ENCODE assay signal across 8 cellular contexts in the genomic region with DNA sequence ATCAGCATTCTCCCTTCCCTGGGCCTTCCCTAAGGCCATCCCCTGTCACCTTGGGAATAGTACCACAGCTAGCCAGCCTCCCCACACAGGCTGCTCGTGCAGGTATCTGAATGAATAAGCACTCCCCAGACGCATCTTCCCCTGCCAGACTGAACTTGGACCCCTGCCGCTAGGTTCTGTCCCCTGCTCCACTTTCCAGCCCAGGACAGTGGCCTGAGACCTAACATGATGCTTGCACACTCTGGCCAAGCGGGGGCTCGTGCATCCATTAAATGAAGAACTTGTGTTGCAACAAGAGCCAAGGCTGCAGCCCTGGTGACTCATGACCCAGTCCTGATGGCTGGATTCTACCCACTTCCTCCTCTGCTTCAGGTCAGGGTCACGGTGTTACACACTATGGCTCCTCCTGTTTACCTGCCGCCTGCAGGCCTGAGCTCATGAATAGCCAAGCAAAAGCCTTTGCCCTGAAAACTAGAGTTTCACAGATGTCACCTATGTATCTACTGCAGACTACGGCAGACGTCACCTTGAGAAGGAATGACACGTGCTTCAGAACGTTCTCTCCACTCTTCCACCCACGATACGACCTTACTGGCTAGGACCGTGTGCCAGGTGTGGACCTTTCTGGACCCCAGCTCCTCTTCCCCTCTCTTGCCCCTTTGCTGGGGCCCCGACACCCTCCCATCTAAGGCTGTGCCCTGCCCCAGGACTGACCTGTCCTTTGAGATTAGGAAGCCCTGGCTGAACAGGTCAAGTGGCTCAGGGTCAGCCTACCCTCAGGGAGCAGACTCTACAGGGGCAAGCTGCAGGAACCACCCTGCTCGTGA. TPM values are rescaled to one million over a fixed set of nuclear protein-coding genes. Genes with fewer than 3 reads are reported as not detected.
DNase-seq lines count a peak whose midpoint lies in the region; ATAC-seq and TF ChIP-seq lines count a peak whose summit lies in the region.

No MANE protein-coding gene starts in this region.

- TF ChIP-seq CTCF in H9 (conservative IDR thresholded peaks at IDR 0.05) (no peak), OCI-LY7 (conservative IDR thresholded peaks at IDR 0.05; ENCODE audit: low read length) (no peak), epithelial cell of proximal tubule (conservative IDR thresholded peaks at IDR 0.05; ENCODE audit: low read depth, low read length) (no peak)

- no CpG with 5 or more reads among the region's 16 CpGs for WGBS in H9 (ENCODE audit: extremely low coverage, insufficient read length, low lambda C conversion rate)

- peaks cover 40 to 57% of the 10 kb centered on the region in 2 experiments for H3K4me1 Mint-ChIP-seq in H9

- CTCF ChIA-PET in OCI-LY7 (lab: Charles Lee; ENCODE audit: unreplicated experiment), result interaction anchor here (0.5 to 1.0 kb wide), 5 partner anchors 29 to 218 kb away, joined by 3 read pairs; no protein-coding TSS in a partner anchor

- POLR2A ChIA-PET in OCI-LY7 (lab: Charles Lee), result interaction anchor here (0.6 to 9.1 kb wide), 8 partner anchors 21 to 193 kb away, joined by 3 to 142 read pairs (median 4); no protein-coding TSS in a partner anchor

- H2BK20ac ChIP-seq in H9 (ENCODE audit: low read depth, low read length, poor library complexity, severe bottlenecking), result no peak overlapping the region

- H3K27ac Mint-ChIP-seq in H9, result peak overlapping the region; percentile 75 to 83 (median 79); a peak in 5 of 7 replicates

- no peak overlapping the region for H4K8ac ChIP-seq in H9 (replicated peaks; ENCODE audit: insufficient read length, low read depth, low read length)

- H4K5ac ChIP-seq in H9 (ENCODE audit: insufficient read length, low read depth, low read length), result no peak overlapping the region

- H3K14ac ChIP-seq in H9 (ENCODE audit: insufficient read depth, low read length), result no peak overlapping the region

- H4K20me1 ChIP-seq in H9 (ENCODE audit: control insufficient read depth, insufficient read depth, insufficient read length) (peaks cover 3% of the 10 kb centered on the region), OCI-LY7 (ENCODE audit: insufficient read depth, low read length) (no peaks in the 10 kb centered on the region)

- no peaks in the 10 kb centered on the region; the same call in 1 of the 2 replicates for H3K27me3 Mint-ChIP-seq in H9 (ENCODE audit: low read depth)

- no peaks in the 10 kb centered on the region for H3K36me3 ChIP-seq in OCI-LY7 (ENCODE audit: insufficient read depth, low read length)

- no peak overlapping the region for H4K91ac ChIP-seq in H9 (ENCODE audit: insufficient read length, low read depth, low read length)

- H3K23me2 ChIP-seq in H9 (ENCODE audit: insufficient read length, low read depth, low read length, poor library complexity, severe bottlenecking), result no peaks in the 10 kb centered on the region

- ATAC-seq in HG03097 (IDR thresholded peaks at IDR 0.05; ENCODE audit: low FRiP score, unreplicated experiment), result no peak

- no peak overlapping the region for H3K18ac ChIP-seq in H9 (ENCODE audit: insufficient read length, low read depth, low read length)

- no peaks in the 10 kb centered on the region for H3K79me1 ChIP-seq in H9 (ENCODE audit: insufficient read depth, low read depth, low read length, poor library complexity, severe bottlenecking)

- H3K56ac ChIP-seq in H9 (ENCODE audit: insufficient read length, low read depth, low read length), result no peak overlapping the region

- H2BK12ac ChIP-seq in H9 (ENCODE audit: insufficient read length, low read depth, low read length), result no peak overlapping the region

- no peaks in the 10 kb centered on the region for H3K9me2 ChIP-seq in OCI-LY7 (ENCODE audit: insufficient read depth, low read length)

- H3K4me1 ChIP-seq in H9 (ENCODE audit: insufficient read depth, low read length) (peaks cover 3% of the 10 kb centered on the region; the same call in 1 of the 2 replicates), OCI-LY7 (ENCODE audit: insufficient read depth, low read length, poor library complexity, severe bottlenecking) (peaks cover 98% of the 10 kb centered on the region)

- H3K9me3 ChIP-seq in H9 (ENCODE audit: control insufficient read depth, low read depth, low read length), result no peaks in the 10 kb centered on the region
- no peaks in the 10 kb centered on the region for H3K9me3 ChIP-seq in OCI-LY7 (ENCODE audit: low read length)

- no peak overlapping the region for H2BK5ac ChIP-seq in H9 (ENCODE audit: insufficient read length, low read length)

- H3K27ac ChIP-seq in H9 (ENCODE audit: insufficient read length, low read depth, low read length), result no peak overlapping the region
- peak overlapping the region; percentile 100 for H3K27ac ChIP-seq in OCI-LY7 (ENCODE audit: low read depth, low read length, poor library complexity, severe bottlenecking)

- H3K9me3 Mint-ChIP-seq in H9, result no peaks in the 10 kb centered on the region

- no TSS peak for BruUV-seq in OCI-LY7 (replicated peaks; lab: Mats Ljungman, UMichigan)

- H3K23ac ChIP-seq in H9 (ENCODE audit: insufficient read length, low read depth, low read length), result no peak overlapping the region

- DNase-seq in GF-D8 (lab: John Stamatoyannopoulos, UW), result peak; percentile 66
- DNase-seq in H9, result no peak
- DNase-seq in OCI-LY7 (ENCODE audit: low spot score), result peak; percentile 83
- DNase-seq in epithelial cell of proximal tubule (ENCODE audit: low read depth), result peak; percentile 70
- DNase-seq in posterior vena cava (ENCODE audit: low spot score), result peak; percentile 88
- no peak for DNase-seq in NCI-H526 (lab: John Stamatoyannopoulos, UW)
- DNase-seq in GM19238 (ENCODE audit: insufficient read length, low spot score), result no peak

- no peak overlapping the region for H3T11ph ChIP-seq in H9 (ENCODE audit: low read length)

- H3K36me3 Mint-ChIP-seq in H9 (ENCODE audit: insufficient read depth in 1 of 3, low read depth in 3 of 3), result no peaks in the 10 kb centered on the region

- H3K4me3 Mint-ChIP-seq in H9, result peak overlapping the region; percentile 18 to 53; a peak in 2 of 5 replicates

- H3K4me3 ChIP-seq in OCI-LY7 (ENCODE audit: low read depth, low read length, poor library complexity, severe bottlenecking) (peak overlapping the region; percentile 30), epithelial cell of proximal tubule (ENCODE audit: low read depth, low read length) (no peak overlapping the region)

- H2BK15ac ChIP-seq in H9 (ENCODE audit: low read depth, low read length), result no peak overlapping the region

- H3K9ac ChIP-seq in H9 (ENCODE audit: extremely low read depth, insufficient read length, low read length), result no peak overlapping the region

- no peak overlapping the region for H2AK5ac ChIP-seq in H9 (ENCODE audit: insufficient read length, low read length)

- intact Hi-C loops in OCI-LY7 (cut with micrococcal nuclease; ENCODE audit: unreplicated experiment), result loop anchor here (5.0 to 10.0 kb wide), 2 partner anchors 182 to 685 kb away; no protein-coding TSS in a partner anchor
- intact Hi-C loops in posterior vena cava (cut with DNase I), result loop anchor here in 1 of 2 donors (1.0 kb wide), 1 partner anchor 18 kb away; no protein-coding TSS in a partner anchor

- H3K4me2 ChIP-seq in H9 (ENCODE audit: insufficient read depth, insufficient read length, low read length), result no peak overlapping the region
- peak overlapping the region; percentile 93 for H3K4me2 ChIP-seq in OCI-LY7 (ENCODE audit: low read length)

- H3K79me2 ChIP-seq in H9 (ENCODE audit: insufficient read depth, low read length) (no peaks in the 10 kb centered on the region), OCI-LY7 (ENCODE audit: insufficient read depth, low read depth, low read length) (peaks cover 55% of the 10 kb centered on the region; the same call in 1 of the 2 replicates)

- no peak overlapping the region for H2AFZ ChIP-seq in H9 (ENCODE audit: low read length)
- H2AFZ ChIP-seq in OCI-LY7 (ENCODE audit: low read length), result peak overlapping the region; percentile 37; the same call in 1 of the 2 replicates

- no peak overlapping the region for H3K4ac ChIP-seq in H9 (ENCODE audit: low read depth, low read length)

- no peaks in the 10 kb centered on the region for H3K27me3 ChIP-seq in H9 (ENCODE audit: insufficient read depth, low read length)

- no peak overlapping the region for H2BK120ac ChIP-seq in H9 (ENCODE audit: low read depth, low read length, poor library complexity, severe bottlenecking)

RNA-seq across cellular contexts. Expression of a gene that starts 6.5 kb away (rescaled TPM):
- total RNA-seq in H9 (2021) (13.8 and 14.9 TPM in 2 replicates), OCI-LY7 (2022) (90.4 and 108 TPM in 2 replicates), epithelial cell of proximal tubule (12.3 and 12.8 TPM in 2 replicates), posterior vena cava (10 to 100 TPM; 19.7 to 21.6 TPM)
- total RNA-seq in OCI-LY7 (2014; rRNA removed; shearing (Covaris generic)), result 23.2 and 25.6 TPM in 2 replicates

RNA-seq across cellular contexts. Expression of a gene that starts 24.7 kb away (rescaled TPM):
- total RNA-seq in H9 (2021) (64.5 and 67.0 TPM in 2 replicates), OCI-LY7 (2022) (116 and 127 TPM in 2 replicates), epithelial cell of proximal tubule (36.1 and 50.6 TPM in 2 replicates), posterior vena cava (10 to 100 TPM; 57.5 to 59.6 TPM)
- 103 and 113 TPM in 2 replicates for total RNA-seq in OCI-LY7 (2014; rRNA removed; shearing (Covaris generic))

Comparison
In these comparisons a context has a peak if more than half of its experiments do, and no peak if none do; other contexts are left out.
1. DNase-seq: peak in GF-D8 (single experiment), OCI-LY7 (single experiment), epithelial cell of proximal tubule (single experiment) and posterior vena cava (single experiment); none in H9 (single experiment), NCI-H526 (0 of 2) and GM19238 (single experiment).